In genomic region chrX:153768311-153769157, GRCh38 we compare ENCODE assay signal across 15 cellular contexts. TPM values are rescaled to one million over a fixed set of nuclear protein-coding genes. Genes with fewer than 3 reads are reported as not detected.
DNase-seq lines count a peak whose midpoint lies in the region; ATAC-seq and TF ChIP-seq lines count a peak whose summit lies in the region.
"Had no signal": no experiment of that assay in that cellular context is flagged by ENCODE, and none has a peak within 500 bp of the region (broad histone marks: within the 10 kb centered on the region; RNA-seq: fewer than 3 reads in every experiment).

No MANE protein-coding gene starts in this region.

- no peak for DNase-seq in activated CD8-positive, alpha-beta T cell treated with anti-CD3 and anti-CD28 coated beads, Interleukin-2, amount 10 ng/mL, durations not matched to agents 7 days and 5 days
- DNase-seq in memory B cell (ENCODE audit: low spot score in 2 of 2) (no peak), HUDEP-2 (lab: John Stamatoyannopoulos, UW; ENCODE audit: unreplicated experiment in 76 of 76) (no peak)
- DNase-seq: activated B cell treated with CpG ODN at 0.5 μM for 24 hours; activated T-cell treated with anti-CD3 and anti-CD28 coated beads, Interleukin-2, amount 50 U/mL, for 72 hours; effector CD8-positive, alpha-beta T cell; immature natural killer cell; NCI-H1092 treated with DMSO at 0.1 percent for 48 hours; stimulated activated CD4-positive, alpha-beta T cell treated with anti-CD3 and anti-CD28 coated beads, Interleukin-2, amount 100 ng/mL, for 24 hours had no signal

- no peaks in the 10 kb centered on the region; the same call in 1 of the 2 replicates for H3K27me3 ChIP-seq in BLaER1

- H3K4me3 Mint-ChIP-seq in activated CD8-positive, alpha-beta T cell treated with anti-CD3 and anti-CD28 coated beads, Interleukin-2, amount 10 ng/mL, durations not matched to agents 7 days and 5 days: no peak overlapping the region
- no peak overlapping the region for H3K4me3 Mint-ChIP-seq in memory B cell
- H3K4me3 Mint-ChIP-seq: activated B cell treated with CpG ODN at 0.5 μM for 24 hours, immature natural killer cell had no signal

- POLR2A ChIA-PET in activated CD8-positive, alpha-beta T cell treated with anti-CD3 and anti-CD28 coated beads, Interleukin-2, amount 10 ng/mL, durations not matched to agents 7 days and 5 days (lab: Charles Lee): no interaction called here

- CTCF ChIA-PET in activated CD8-positive, alpha-beta T cell treated with anti-CD3 and anti-CD28 coated beads, Interleukin-2, amount 10 ng/mL, durations not matched to agents 7 days and 5 days (lab: Charles Lee): interaction anchor here (1.1 kb wide), 1 partner anchor 10 kb away, joined by 3 read pairs; no protein-coding TSS in a partner anchor

- peak overlapping the region; percentile 64 for H3K27ac Mint-ChIP-seq in activated CD8-positive, alpha-beta T cell treated with anti-CD3 and anti-CD28 coated beads, Interleukin-2, amount 10 ng/mL, durations not matched to agents 7 days and 5 days
- H3K27ac Mint-ChIP-seq in memory B cell: no peak overlapping the region
- H3K27ac Mint-ChIP-seq: activated B cell treated with CpG ODN at 0.5 μM for 24 hours; activated T-cell treated with anti-CD3 and anti-CD28 coated beads, Interleukin-2, amount 50 U/mL, for 72 hours; immature natural killer cell; progenitor cell of endocrine pancreas had no signal

- no peak overlapping the region for H3K4me3 ChIP-seq in BLaER1

- H3K9ac ChIP-seq in BLaER1: peak overlapping the region; percentile 29; the same call in 1 of the 2 replicates

- no peaks in the 10 kb centered on the region for H3K27me3 Mint-ChIP-seq in activated CD8-positive, alpha-beta T cell treated with anti-CD3 and anti-CD28 coated beads, Interleukin-2, amount 10 ng/mL, durations not matched to agents 7 days and 5 days (ENCODE audit: low read depth)
- no peaks in the 10 kb centered on the region for H3K27me3 Mint-ChIP-seq in memory B cell
- H3K27me3 Mint-ChIP-seq: activated B cell treated with CpG ODN at 0.5 μM for 24 hours had no signal

- H3K4me1 ChIP-seq in BLaER1: peaks cover 69% of the 10 kb centered on the region

- H3K9me3 Mint-ChIP-seq in activated CD8-positive, alpha-beta T cell treated with anti-CD3 and anti-CD28 coated beads, Interleukin-2, amount 10 ng/mL, durations not matched to agents 7 days and 5 days (ENCODE audit: insufficient read depth): no peaks in the 10 kb centered on the region
- H3K9me3 Mint-ChIP-seq in memory B cell: no peaks in the 10 kb centered on the region
- H3K9me3 Mint-ChIP-seq: activated B cell treated with CpG ODN at 0.5 μM for 24 hours; activated T-cell treated with anti-CD3 and anti-CD28 coated beads, Interleukin-2, amount 50 U/mL, for 72 hours; immature natural killer cell had no signal

- peaks cover 30% of the 10 kb centered on the region for H4K20me1 ChIP-seq in BLaER1

- H3K9me3 ChIP-seq in BLaER1: peaks cover 11% of the 10 kb centered on the region; the same call in 1 of the 2 replicates

- no peak for ATAC-seq in activated CD8-positive, alpha-beta T cell treated with anti-CD3 and anti-CD28 coated beads, Interleukin-2, amount 10 ng/mL, durations not matched to agents 7 days and 5 days
- peak; percentile 32 for ATAC-seq in memory B cell (ENCODE audit: low read depth)
- no peak for ATAC-seq in HG02840 (IDR thresholded peaks at IDR 0.05; ENCODE audit: low FRiP score, unreplicated experiment)
- no peak for ATAC-seq in HG02642 (IDR thresholded peaks at IDR 0.05; ENCODE audit: poor library complexity, unreplicated experiment)
- ATAC-seq: activated T-cell treated with anti-CD3 and anti-CD28 coated beads, Interleukin-2, amount 50 U/mL, for 72 hours had no signal

- H3K4me2 ChIP-seq in BLaER1: peak overlapping the region; percentile 72

- H3K4me1 Mint-ChIP-seq in activated CD8-positive, alpha-beta T cell treated with anti-CD3 and anti-CD28 coated beads, Interleukin-2, amount 10 ng/mL, durations not matched to agents 7 days and 5 days (ENCODE audit: low read depth): peaks cover 22% of the 10 kb centered on the region
- H3K4me1 Mint-ChIP-seq in memory B cell: peaks cover 10% of the 10 kb centered on the region

- H3K27ac ChIP-seq in BLaER1: peak overlapping the region; percentile 58
- H3K27ac ChIP-seq: C4-2B had no signal

- peak; percentile 26; the same call in 1 of the 3 replicates for TF ChIP-seq CTCF in GM12872 (IDR thresholded peaks at IDR 0.05; ENCODE audit: insufficient read depth, low read depth, low read length)

- H3K36me3 Mint-ChIP-seq in activated CD8-positive, alpha-beta T cell treated with anti-CD3 and anti-CD28 coated beads, Interleukin-2, amount 10 ng/mL, durations not matched to agents 7 days and 5 days (ENCODE audit: low read depth): no peaks in the 10 kb centered on the region
- H3K36me3 Mint-ChIP-seq in memory B cell: no peaks in the 10 kb centered on the region
- H3K36me3 Mint-ChIP-seq: immature natural killer cell had no signal

- H3K36me3 ChIP-seq in BLaER1: no peaks in the 10 kb centered on the region

RNA-seq across cellular contexts. Expression of gene PLXNB3, which starts 4.5 kb away (rescaled TPM):
- total RNA-seq in activated CD8-positive, alpha-beta T cell treated with anti-CD3 and anti-CD28 coated beads, Interleukin-2, amount 10 ng/mL, durations not matched to agents 7 days and 5 days: 1 to 10 TPM in 1 of 2 experiments, under 1 TPM in 1; 0.83 to 1.4 TPM
- total RNA-seq: activated B cell treated with CpG ODN at 0.5 μM for 24 hours had no signal

RNA-seq across cellular contexts. Expression of gene SRPK3, which starts 12.3 kb away (rescaled TPM):
- total RNA-seq in activated CD8-positive, alpha-beta T cell treated with anti-CD3 and anti-CD28 coated beads, Interleukin-2, amount 10 ng/mL, durations not matched to agents 7 days and 5 days: not detected
- total RNA-seq: activated B cell treated with CpG ODN at 0.5 μM for 24 hours; activated T-cell treated with anti-CD3 and anti-CD28 coated beads, Interleukin-2, amount 50 U/mL, for 72 hours; progenitor cell of endocrine pancreas had no signal

RNA-seq across cellular contexts. Expression of gene IDH3G, which starts 25.6 kb away (rescaled TPM):
- total RNA-seq in activated CD8-positive, alpha-beta T cell treated with anti-CD3 and anti-CD28 coated beads, Interleukin-2, amount 10 ng/mL, durations not matched to agents 7 days and 5 days: 10 to 100 TPM; 63.2 to 66.9 TPM

RNA-seq across cellular contexts. Expression of gene SSR4, which starts 25.9 kb away (rescaled TPM):
- total RNA-seq in activated CD8-positive, alpha-beta T cell treated with anti-CD3 and anti-CD28 coated beads, Interleukin-2, amount 10 ng/mL, durations not matched to agents 7 days and 5 days: 100 to 1,000 TPM; 182 to 190 TPM

RNA-seq across cellular contexts. Expression of gene ABCD1, which starts 43.9 kb away (rescaled TPM):
- 10 to 100 TPM; 14.6 to 15.9 TPM for total RNA-seq in activated CD8-positive, alpha-beta T cell treated with anti-CD3 and anti-CD28 coated beads, Interleukin-2, amount 10 ng/mL, durations not matched to agents 7 days and 5 days
